Comparison of ENCODE assay signal across 16 cellular contexts in the genomic region with DNA sequence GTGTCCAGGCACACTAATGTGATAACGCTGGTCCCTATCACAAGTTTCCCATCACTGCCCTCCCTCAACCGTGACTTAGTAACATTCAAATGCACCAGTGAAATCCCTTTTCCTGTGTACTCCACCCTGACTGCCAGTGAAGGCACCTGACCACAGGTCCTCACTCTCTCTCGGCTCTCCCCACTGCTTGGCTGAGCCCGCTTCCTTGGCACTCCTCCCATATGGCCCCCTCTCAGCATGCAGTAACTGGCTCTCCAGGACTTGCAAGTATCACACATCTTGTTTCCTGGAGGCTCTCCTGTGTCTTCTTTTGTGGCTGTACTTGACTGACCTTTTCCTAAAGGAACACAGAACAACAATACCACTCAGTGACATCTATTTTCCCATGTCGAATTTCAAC.
DNase-seq lines count a peak whose midpoint lies in the region; ATAC-seq and TF ChIP-seq lines count a peak whose summit lies in the region.
"Had no signal": no experiment of that assay in that cellular context is flagged by ENCODE, and none has a peak within 500 bp of the region (broad histone marks: within the 10 kb centered on the region; RNA-seq: fewer than 3 reads in every experiment).

No MANE protein-coding gene starts in this region.

- H3K27me3 ChIP-seq in GM23338 (ENCODE audit: insufficient read depth) (no peaks in the 10 kb centered on the region), HAP-1 (ENCODE audit: low read depth) (no peaks in the 10 kb centered on the region)
- H3K27me3 ChIP-seq: BE2C, SJCRH30 had no signal

- H3K9me2 ChIP-seq in GM23338 (ENCODE audit: insufficient read depth) (peaks cover 6% of the 10 kb centered on the region; the same call in 1 of the 2 replicates), OCI-LY7 (ENCODE audit: insufficient read depth, low read length) (no peaks in the 10 kb centered on the region)

- intact Hi-C loops in OCI-LY7 (cut with micrococcal nuclease; ENCODE audit: unreplicated experiment) (no loop called here), natural killer cell (cut with micrococcal nuclease) (no loop called here)

- H3K4me3 Mint-ChIP-seq in GM23338, result no peak overlapping the region
- H3K4me3 Mint-ChIP-seq in stimulated activated naive B cell treated with anti-CD40 and anti-IgM and Interleukin-4, amounts not matched to agents 10 μg/mL and 1 μg/mL and 100 μg/mL, for 72 hours, result peak overlapping the region in 1 of 2 donors; percentile 11
- no peak overlapping the region for H3K4me3 Mint-ChIP-seq in natural killer cell
- H3K4me3 Mint-ChIP-seq: CD4-positive, alpha-beta T cell; HFFc6 had no signal

- H3F3A ChIP-seq in GM23338 (replicated peaks; ENCODE audit: low read depth), result no peaks in the 10 kb centered on the region

- in situ Hi-C loops in HAP-1 (cut with MboI; ENCODE audit: low sequenced_read_pairs), result no loop called here

- H4K20me1 ChIP-seq in GM23338 (replicated peaks; ENCODE audit: insufficient read depth) (no peaks in the 10 kb centered on the region), OCI-LY7 (ENCODE audit: insufficient read depth, low read length) (no peaks in the 10 kb centered on the region)

- H3K27me3 Mint-ChIP-seq in GM23338 (ENCODE audit: insufficient read depth, low read depth, poor library complexity), result peaks cover 3% of the 10 kb centered on the region
- peaks cover 0 to 3% of the 10 kb centered on the region in 2 donors for H3K27me3 Mint-ChIP-seq in stimulated activated naive B cell treated with anti-CD40 and anti-IgM and Interleukin-4, amounts not matched to agents 10 μg/mL and 1 μg/mL and 100 μg/mL, for 72 hours
- peaks cover 22 to 40% of the 10 kb centered on the region in 2 donors for H3K27me3 Mint-ChIP-seq in natural killer cell (ENCODE audit: low read depth in 2 of 2)
- H3K27me3 Mint-ChIP-seq: CD4-positive, alpha-beta T cell had no signal

- H3K4me3 ChIP-seq in GM23338, result no peak overlapping the region
- no peak overlapping the region for H3K4me3 ChIP-seq in OCI-LY7 (ENCODE audit: low read depth, low read length, poor library complexity, severe bottlenecking)
- H3K4me3 ChIP-seq in HAP-1, result no peak overlapping the region
- H3K4me3 ChIP-seq: GM23248, SJCRH30 had no signal

- H3K9me3 ChIP-seq in OCI-LY7 (ENCODE audit: low read length), result no peaks in the 10 kb centered on the region
- H3K9me3 ChIP-seq in HAP-1, result no peaks in the 10 kb centered on the region
- H3K9me3 ChIP-seq: BE2C, SJCRH30 had no signal

- H3K9me3 Mint-ChIP-seq in GM23338 (no peaks in the 10 kb centered on the region), natural killer cell (no peaks in the 10 kb centered on the region)
- peaks cover 0 to 6% of the 10 kb centered on the region in 2 donors for H3K9me3 Mint-ChIP-seq in stimulated activated naive B cell treated with anti-CD40 and anti-IgM and Interleukin-4, amounts not matched to agents 10 μg/mL and 1 μg/mL and 100 μg/mL, for 72 hours
- H3K9me3 Mint-ChIP-seq: CD4-positive, alpha-beta T cell; HFFc6 had no signal

- H3K4me1 Mint-ChIP-seq in GM23338 (peaks cover 36% of the 10 kb centered on the region), natural killer cell (peaks cover 5 to 13% of the 10 kb centered on the region in 2 donors)
- H3K4me1 Mint-ChIP-seq in stimulated activated naive B cell treated with anti-CD40 and anti-IgM and Interleukin-4, amounts not matched to agents 10 μg/mL and 1 μg/mL and 100 μg/mL, for 72 hours, result peaks cover 26 to 47% of the 10 kb centered on the region in 2 donors

- H3K36me3 Mint-ChIP-seq in GM23338 (ENCODE audit: low read depth) (no peaks in the 10 kb centered on the region), natural killer cell (no peaks in the 10 kb centered on the region)
- peaks cover 0 to 2% of the 10 kb centered on the region in 2 donors for H3K36me3 Mint-ChIP-seq in stimulated activated naive B cell treated with anti-CD40 and anti-IgM and Interleukin-4, amounts not matched to agents 10 μg/mL and 1 μg/mL and 100 μg/mL, for 72 hours

- no peak for DNase-seq in GM23338 (ENCODE audit: low spot score)
- DNase-seq in OCI-LY7 (ENCODE audit: low spot score), result peak; percentile 45
- DNase-seq in germinal center (ENCODE audit: low spot score), result peak; percentile 38
- DNase-seq in stimulated activated naive B cell treated with anti-CD40 and anti-IgM and Interleukin-4, amounts not matched to agents 10 μg/mL and 1 μg/mL and 100 μg/mL, for 72 hours, result peak; percentile 6
- DNase-seq in HAP-1 (ENCODE audit: low spot score in 2 of 2), result no peak
- no peak for DNase-seq in natural killer cell
- no peak for DNase-seq in activated CD4-positive, alpha-beta T cell treated with anti-CD3 and anti-CD28 coated beads for 4 hours
- DNase-seq: BE2C; CD4-positive, alpha-beta T cell; GM23248; HFFc6; NCI-H1048; NCI-H526 treated with DMSO at 0.1 percent for 48 hours; SJCRH30 had no signal

- H2AFZ ChIP-seq in GM23338 (peak overlapping the region; percentile 33; the same call in 1 of the 2 replicates), OCI-LY7 (ENCODE audit: low read length) (peak overlapping the region; percentile 84)
- H2AFZ ChIP-seq: GM23248 had no signal

- POLR2A ChIA-PET in OCI-LY7 (lab: Charles Lee), result interaction anchor here (0.7 to 2.4 kb wide), 6 partner anchors 8 to 157 kb away, joined by 3 to 7 read pairs (median 6); no protein-coding TSS in a partner anchor

- H3K27ac Mint-ChIP-seq in GM23338, result no peak overlapping the region
- H3K27ac Mint-ChIP-seq in stimulated activated naive B cell treated with anti-CD40 and anti-IgM and Interleukin-4, amounts not matched to agents 10 μg/mL and 1 μg/mL and 100 μg/mL, for 72 hours, result peak overlapping the region; percentile 53
- H3K27ac Mint-ChIP-seq in natural killer cell, result no peak overlapping the region
- H3K27ac Mint-ChIP-seq: CD4-positive, alpha-beta T cell; HFFc6 had no signal

- ATAC-seq in GM23338 (no peak), natural killer cell (no peak)
- ATAC-seq in stimulated activated naive B cell treated with anti-CD40 and anti-IgM and Interleukin-4, amounts not matched to agents 10 μg/mL and 1 μg/mL and 100 μg/mL, for 72 hours (replicated peaks), result peak; percentile 28 to 35

- H3K36me3 ChIP-seq in GM23338 (ENCODE audit: insufficient read depth) (no peaks in the 10 kb centered on the region), OCI-LY7 (ENCODE audit: insufficient read depth, low read length) (no peaks in the 10 kb centered on the region), HAP-1 (replicated peaks) (no peaks in the 10 kb centered on the region)
- H3K36me3 ChIP-seq: BE2C, SJCRH30 had no signal

- H3K4me1 ChIP-seq in GM23338 (ENCODE audit: insufficient read depth), result peaks cover 35% of the 10 kb centered on the region
- peaks cover 39% of the 10 kb centered on the region for H3K4me1 ChIP-seq in OCI-LY7 (ENCODE audit: insufficient read depth, low read length, poor library complexity, severe bottlenecking)
- peaks cover 16% of the 10 kb centered on the region for H3K4me1 ChIP-seq in HAP-1

- H3K4me2 ChIP-seq in GM23338 (no peak overlapping the region), OCI-LY7 (ENCODE audit: low read length) (peak overlapping the region; percentile 41)
- H3K4me2 ChIP-seq: KMS-11 had no signal

- no TSS peak for BruUV-seq in OCI-LY7 (replicated peaks; lab: Mats Ljungman, UMichigan)

- CTCF ChIA-PET in OCI-LY7 (lab: Charles Lee; ENCODE audit: unreplicated experiment), result no interaction called here

- no peak for TF ChIP-seq CTCF in GM23338 (conservative IDR thresholded peaks at IDR 0.05; ENCODE audit: low read depth in 2 of 2)
- no peak for TF ChIP-seq CTCF in OCI-LY7 (conservative IDR thresholded peaks at IDR 0.05; ENCODE audit: low read length)
- no peak for TF ChIP-seq CTCF in natural killer cell (IDR thresholded peaks at IDR 0.05)

- no peaks in the 10 kb centered on the region for H3K79me2 ChIP-seq in GM23338 (replicated peaks; ENCODE audit: insufficient read depth)
- no peaks in the 10 kb centered on the region for H3K79me2 ChIP-seq in OCI-LY7 (ENCODE audit: insufficient read depth, low read depth, low read length)

- H3K27ac ChIP-seq in GM23338 (ENCODE audit: low read depth) (no peak overlapping the region), OCI-LY7 (ENCODE audit: low read depth, low read length, poor library complexity, severe bottlenecking) (no peak overlapping the region)
- H3K27ac ChIP-seq: GM23248, KMS-11, RWPE1, SJCRH30 had no signal

TF ChIP-seq in GM23338, 12 proteins besides CTCF, POLR2A, EP300 and RAD21:
- TF ChIP-seq CREB1 (CRISPR knock-in tag; IDR thresholded peaks at IDR 0.05; ENCODE audit: low read depth), result no peak
- TF ChIP-seq NANOG (IDR thresholded peaks at IDR 0.05; ENCODE audit: borderline replicate concordance), result no peak
- TF ChIP-seq, protein P1, sequence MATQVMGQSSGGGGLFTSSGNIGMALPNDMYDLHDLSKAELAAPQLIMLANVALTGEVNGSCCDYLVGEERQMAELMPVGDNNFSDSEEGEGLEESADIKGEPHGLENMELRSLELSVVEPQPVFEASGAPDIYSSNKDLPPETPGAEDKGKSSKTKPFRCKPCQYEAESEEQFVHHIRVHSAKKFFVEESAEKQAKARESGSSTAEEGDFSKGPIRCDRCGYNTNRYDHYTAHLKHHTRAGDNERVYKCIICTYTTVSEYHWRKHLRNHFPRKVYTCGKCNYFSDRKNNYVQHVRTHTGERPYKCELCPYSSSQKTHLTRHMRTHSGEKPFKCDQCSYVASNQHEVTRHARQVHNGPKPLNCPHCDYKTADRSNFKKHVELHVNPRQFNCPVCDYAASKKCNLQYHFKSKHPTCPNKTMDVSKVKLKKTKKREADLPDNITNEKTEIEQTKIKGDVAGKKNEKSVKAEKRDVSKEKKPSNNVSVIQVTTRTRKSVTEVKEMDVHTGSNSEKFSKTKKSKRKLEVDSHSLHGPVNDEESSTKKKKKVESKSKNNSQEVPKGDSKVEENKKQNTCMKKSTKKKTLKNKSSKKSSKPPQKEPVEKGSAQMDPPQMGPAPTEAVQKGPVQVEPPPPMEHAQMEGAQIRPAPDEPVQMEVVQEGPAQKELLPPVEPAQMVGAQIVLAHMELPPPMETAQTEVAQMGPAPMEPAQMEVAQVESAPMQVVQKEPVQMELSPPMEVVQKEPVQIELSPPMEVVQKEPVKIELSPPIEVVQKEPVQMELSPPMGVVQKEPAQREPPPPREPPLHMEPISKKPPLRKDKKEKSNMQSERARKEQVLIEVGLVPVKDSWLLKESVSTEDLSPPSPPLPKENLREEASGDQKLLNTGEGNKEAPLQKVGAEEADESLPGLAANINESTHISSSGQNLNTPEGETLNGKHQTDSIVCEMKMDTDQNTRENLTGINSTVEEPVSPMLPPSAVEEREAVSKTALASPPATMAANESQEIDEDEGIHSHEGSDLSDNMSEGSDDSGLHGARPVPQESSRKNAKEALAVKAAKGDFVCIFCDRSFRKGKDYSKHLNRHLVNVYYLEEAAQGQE (IDR thresholded peaks at IDR 0.05; ENCODE audit: unreplicated experiment), result no peak

Comparison
In these comparisons a context has a peak if more than half of its experiments do, and no peak if none do; other contexts are left out.
1. ATAC-seq: peak in stimulated activated naive B cell treated with anti-CD40 and anti-IgM and Interleukin-4, amounts not matched to agents 10 μg/mL and 1 μg/mL and 100 μg/mL, for 72 hours (2 of 2); none in GM23338 (single experiment) and natural killer cell (0 of 3).
2. DNase-seq: peak in OCI-LY7 (single experiment), germinal center (single experiment) and stimulated activated naive B cell treated with anti-CD40 and anti-IgM and Interleukin-4, amounts not matched to agents 10 μg/mL and 1 μg/mL and 100 μg/mL, for 72 hours (single experiment); none in GM23338 (single experiment), HAP-1 (0 of 2), natural killer cell (single experiment) and activated CD4-positive, alpha-beta T cell treated with anti-CD3 and anti-CD28 coated beads for 4 hours (0 of 2).